25 cellular contexts compared by ENCODE assay signal in the genomic region with DNA sequence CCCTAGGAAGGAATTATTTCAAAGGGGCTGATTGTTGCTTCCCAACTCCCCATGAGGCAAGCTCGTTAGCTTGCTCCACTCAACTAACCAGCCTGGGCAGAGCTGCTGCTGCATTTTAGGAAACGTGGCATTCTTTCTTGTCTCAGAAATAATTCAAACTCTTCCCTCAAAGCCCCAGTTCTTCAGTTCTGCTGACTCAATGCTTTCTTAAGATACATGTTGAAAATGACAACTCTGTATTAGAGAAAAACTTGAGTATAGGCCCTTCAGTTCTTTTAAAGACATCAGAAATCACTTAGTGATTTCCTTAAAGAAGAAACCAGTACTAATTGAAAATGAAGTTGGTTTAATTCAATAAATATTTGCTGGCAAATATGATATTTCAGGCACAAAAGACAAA.
DNase-seq lines count a peak whose midpoint lies in the region; ATAC-seq, FAIRE-seq and TF ChIP-seq lines count a peak whose summit lies in the region.
"Had no signal": no experiment of that assay in that cellular context is flagged by ENCODE, and none has a peak within 500 bp of the region (broad histone marks: within the 10 kb centered on the region; RNA-seq: fewer than 3 reads in every experiment).

No MANE protein-coding gene starts in this region.

- peak overlapping the region; percentile 37; the same call in 1 of the 2 replicates for H4K8ac ChIP-seq in H1 (ENCODE audit: extremely low read depth, insufficient read depth, low read length)

- no peak overlapping the region for H3K4ac ChIP-seq in H1 (replicated peaks; ENCODE audit: insufficient read length, low read depth, low read length)

- no peak for FAIRE-seq in HepG2 (lab: Jason Lieb, UNC)
- no peak for FAIRE-seq in H1 (lab: Jason Lieb, UNC)
- FAIRE-seq: A204.1, GM12891, GM18507, GM19239 had no signal

- no peak overlapping the region for H3K14ac ChIP-seq in H1 (ENCODE audit: insufficient read length)

- 0 out of 2 replicates have a peak overlapping the region, but pooled peaks have one; percentile 49 for H2BK15ac ChIP-seq in H1 (ENCODE audit: low read length)

- H3K4me3 Mint-ChIP-seq in type B pancreatic cell (no peak overlapping the region), WTC11 (no peak overlapping the region)
- H3K4me3 Mint-ChIP-seq: CD14-positive monocyte; CD4-positive, alpha-beta memory T cell; H9 had no signal

- no TSS peak for BruUV-seq in HepG2 (replicated peaks; lab: Mats Ljungman, UMichigan)

- H3K9me3 ChIP-seq in HepG2 (ENCODE audit: low read length) (no peaks in the 10 kb centered on the region), right lobe of liver (no peaks in the 10 kb centered on the region), H1 (ENCODE audit: insufficient read depth in 2 of 2, low read depth in 1 of 2, low read length in 1 of 2) (no peaks in the 10 kb centered on the region)
- H3K9me3 ChIP-seq: BE2C; BLaER1 treated with 17β-estradiol and CSF1 and Interleukin-3, amounts not matched to agents 10 nM and 100 nM had no signal

- ATAC-seq in HepG2 (no peak), right lobe of liver (no peak), WTC11 (no peak)
- ATAC-seq: HCT116 had no signal

- no peak overlapping the region for H4K91ac ChIP-seq in H1 (replicated peaks; ENCODE audit: insufficient read length, low read length)

- H3K4me1 ChIP-seq in HepG2 (ENCODE audit: insufficient read depth, low read length) (peaks cover 44% of the 10 kb centered on the region), right lobe of liver (no peaks in the 10 kb centered on the region), H1 (replicated peaks in 1 of 4; ENCODE audit: control insufficient read depth in 3 of 4, insufficient read depth in 4 of 4, low read length in 3 of 4) (no peaks in the 10 kb centered on the region)
- H3K4me1 ChIP-seq: BE2C had no signal

- no peaks in the 10 kb centered on the region for H3K23me2 ChIP-seq in H1 (ENCODE audit: low read depth, low read length)

- no peak for TF ChIP-seq RAD21 in HepG2 (CRISPR knock-in tag; IDR thresholded peaks at IDR 0.05)
- TF ChIP-seq RAD21 in H1 (IDR thresholded peaks at IDR 0.05 in 1 of 2, conservative IDR thresholded peaks at IDR 0.05 in 1 of 2; ENCODE audit: low read depth in 2 of 2, low read length in 2 of 2) = no peak

- H3K36me3 ChIP-seq in HepG2 (replicated peaks in 1 of 2; ENCODE audit: control insufficient read depth in 1 of 2, insufficient read depth in 2 of 2, low read length in 2 of 2) = no peaks in the 10 kb centered on the region
- H3K36me3 ChIP-seq in right lobe of liver = no peaks in the 10 kb centered on the region
- no peaks in the 10 kb centered on the region for H3K36me3 ChIP-seq in H1 (ENCODE audit: control insufficient read depth in 2 of 4, insufficient read depth in 4 of 4, low read length in 3 of 4)
- H3K36me3 ChIP-seq: BE2C; BLaER1 treated with 17β-estradiol and CSF1 and Interleukin-3, amounts not matched to agents 10 nM and 100 nM had no signal

- no peak overlapping the region for H3K27ac ChIP-seq in HepG2 (ENCODE audit: extremely low read length, insufficient read depth, low read length)
- no peak overlapping the region for H3K27ac ChIP-seq in right lobe of liver
- no peak overlapping the region for H3K27ac ChIP-seq in H1 (ENCODE audit: low read depth, low read length)
- H3K27ac ChIP-seq: 22Rv1; BLaER1 treated with 17β-estradiol and CSF1 and Interleukin-3, amounts not matched to agents 10 nM and 100 nM; GM23248 had no signal

- in situ Hi-C loops in HepG2 (cut with HindIII; ENCODE audit: extremely low pct_ligation_motif_present, low pct_unique_long_range_greater_than_20kb) = no loop called here

- POLR2A ChIA-PET in HepG2 (lab: Yijun Ruan, JAX) (no interaction called here), H1 (lab: Charles Lee; ENCODE audit: partially characterized antibody) (no interaction called here), WTC11 (lab: Charles Lee) (no interaction called here)

- TF ChIP-seq CTCF in HepG2 (CRISPR knock-in tag; IDR thresholded peaks at IDR 0.05) = no peak
- no peak for TF ChIP-seq CTCF in right lobe of liver (IDR thresholded peaks at IDR 0.05)
- TF ChIP-seq CTCF in H1 (IDR thresholded peaks at IDR 0.05; ENCODE audit: control extremely low read depth in 1 of 3, insufficient read depth in 1 of 3, low read depth in 1 of 3, low read length in 3 of 3) = no peak
- TF ChIP-seq CTCF in type B pancreatic cell (conservative IDR thresholded peaks at IDR 0.05) = no peak
- TF ChIP-seq CTCF in WTC11 (IDR thresholded peaks at IDR 0.05) = no peak

- H3K27me3 Mint-ChIP-seq in type B pancreatic cell = no peaks in the 10 kb centered on the region
- no peaks in the 10 kb centered on the region for H3K27me3 Mint-ChIP-seq in WTC11 (ENCODE audit: low read depth)
- H3K27me3 Mint-ChIP-seq: CD4-positive, alpha-beta memory T cell had no signal

- no peak overlapping the region for H3K23ac ChIP-seq in H1 (ENCODE audit: insufficient read length)

- H3K4me1 Mint-ChIP-seq in type B pancreatic cell (ENCODE audit: unreplicated experiment) (peaks cover 3% of the 10 kb centered on the region), WTC11 (peaks cover 10% of the 10 kb centered on the region)
- H3K4me1 Mint-ChIP-seq: CD14-positive monocyte had no signal

- H3K27ac Mint-ChIP-seq in type B pancreatic cell (peak overlapping the region; percentile 88), WTC11 (no peak overlapping the region)
- H3K27ac Mint-ChIP-seq: CD4-positive, alpha-beta memory T cell; H9 had no signal

- no peak for TF ChIP-seq EP300 in HepG2 (IDR thresholded peaks at IDR 0.05; ENCODE audit: low read depth in 2 of 2, low read length in 2 of 2)
- TF ChIP-seq EP300 in HepG2 (CRISPR knock-in tag; IDR thresholded peaks at IDR 0.05; ENCODE audit: borderline replicate concordance) = no peak
- no peak for TF ChIP-seq EP300 in H1 (IDR thresholded peaks at IDR 0.05; ENCODE audit: borderline replicate concordance in 1 of 2, low read depth in 2 of 2, low read length in 2 of 2)

- H3K4me3 ChIP-seq in HepG2 (replicated peaks in 1 of 3; ENCODE audit: insufficient read depth in 1 of 3, low read depth in 2 of 3, low read length in 3 of 3) (no peak overlapping the region), right lobe of liver (no peak overlapping the region), H1 (ENCODE audit: extremely low read depth in 1 of 4, insufficient read depth in 2 of 4, low read depth in 3 of 4, low read length in 4 of 4) (no peak overlapping the region)
- H3K4me3 ChIP-seq: BLaER1 treated with 17β-estradiol and CSF1 and Interleukin-3, amounts not matched to agents 10 nM and 100 nM; GM23248 had no signal

- H3K36me3 Mint-ChIP-seq in type B pancreatic cell (no peaks in the 10 kb centered on the region), WTC11 (peaks cover 3% of the 10 kb centered on the region; the same call in 1 of the 2 replicates)
- H3K36me3 Mint-ChIP-seq: CD14-positive monocyte had no signal

- H3K4me2 ChIP-seq in HepG2 (ENCODE audit: low read depth, low read length) = no peak overlapping the region
- H3K4me2 ChIP-seq in H1 (ENCODE audit: insufficient read depth in 1 of 2, low read depth in 2 of 2, low read length in 2 of 2) = no peak overlapping the region
- H3K4me2 ChIP-seq: BLaER1 treated with 17β-estradiol and CSF1 and Interleukin-3, amounts not matched to agents 10 nM and 100 nM had no signal

- H3K18ac ChIP-seq in H1 (ENCODE audit: extremely low read depth, low read length) = no peak overlapping the region

- H3K9ac ChIP-seq in HepG2 (ENCODE audit: insufficient read depth, low read depth, low read length) = no peak overlapping the region
- H3K9ac ChIP-seq in H1 (replicated peaks in 1 of 4; ENCODE audit: extremely low read depth in 1 of 4, low read depth in 3 of 4, low read length in 3 of 4) = no peak overlapping the region
- H3K9ac ChIP-seq: BLaER1 treated with 17β-estradiol and CSF1 and Interleukin-3, amounts not matched to agents 10 nM and 100 nM; GM23248 had no signal

- no peaks in the 10 kb centered on the region for H4K20me1 ChIP-seq in HepG2 (ENCODE audit: insufficient read depth, low read length)
- no peaks in the 10 kb centered on the region for H4K20me1 ChIP-seq in H1 (replicated peaks in 1 of 2; ENCODE audit: control insufficient read depth in 1 of 2, insufficient read depth in 2 of 2, low read length in 2 of 2)
- H4K20me1 ChIP-seq: BLaER1 treated with 17β-estradiol and CSF1 and Interleukin-3, amounts not matched to agents 10 nM and 100 nM had no signal

- H3K9me3 Mint-ChIP-seq in type B pancreatic cell = peaks cover 4% of the 10 kb centered on the region
- peaks cover 31% of the 10 kb centered on the region for H3K9me3 Mint-ChIP-seq in WTC11

- CTCF ChIA-PET in HepG2 (lab: Yijun Ruan, JAX; ENCODE audit: low intra/inter-chr PET ratio, low total read pairs) = no interaction called here
- CTCF ChIA-PET in H1 (lab: Charles Lee; ENCODE audit: partially characterized antibody) = interaction anchor here (0.8 kb wide), 1 partner anchor 14 kb away, joined by 5 read pairs; no protein-coding TSS in a partner anchor
- CTCF ChIA-PET in WTC11 (lab: Charles Lee) = no interaction called here

- WGBS in HepG2 (ENCODE audit: low lambda C conversion rate) = 23% methylated on average over 2 of the region's 2 CpGs
- WGBS in right lobe of liver (ENCODE audit: insufficient coverage, low coverage, low lambda C conversion rate, missing lambda C conversion rate) = 43% methylated on average over 2 of the region's 2 CpGs
- WGBS in H1 (ENCODE audit: extremely low coverage in 1 of 2, insufficient coverage in 1 of 2, insufficient read length in 1 of 2, insufficient replicate concordance in 2 of 2, low coverage in 1 of 2, low lambda C conversion rate in 2 of 2, missing lambda C conversion rate in 1 of 2), 2 experiments = 84% methylated on average over 2 of the region's 2 CpGs; no CpG with 5 or more reads in 1 of the 2 experiments

- intact Hi-C loops in HepG2 (cut with micrococcal nuclease; ENCODE audit: unreplicated experiment) (no loop called here), right lobe of liver (cut with DNase I) (no loop called here)

- H3K79me1 ChIP-seq in H1 (ENCODE audit: low read depth, low read length) = no peaks in the 10 kb centered on the region

- no peak for TF ChIP-seq POLR2A in HepG2 (IDR thresholded peaks at IDR 0.05; ENCODE audit: insufficient read depth in 1 of 2, low read depth in 2 of 2, low read length in 2 of 2)
- TF ChIP-seq POLR2A in right lobe of liver (IDR thresholded peaks at IDR 0.05) = no peak
- TF ChIP-seq POLR2A in H1 (IDR thresholded peaks at IDR 0.05; ENCODE audit: control extremely low read depth in 1 of 2, low read depth in 2 of 2, low read length in 2 of 2) = no peak

- H4K5ac ChIP-seq in H1 (ENCODE audit: insufficient read length, low read depth, low read length) = no peak overlapping the region

- H3K79me2 ChIP-seq in HepG2 (ENCODE audit: insufficient read depth, low read length) (no peaks in the 10 kb centered on the region), H1 (ENCODE audit: control insufficient read depth in 1 of 2, insufficient read depth in 2 of 2, low read length in 2 of 2) (no peaks in the 10 kb centered on the region)

- 0 out of 2 replicates have a peak overlapping the region, but pooled peaks have one; percentile 26 for H2BK20ac ChIP-seq in H1 (ENCODE audit: low read length)

- H2BK120ac ChIP-seq in H1 (replicated peaks; ENCODE audit: low read depth, low read length) = peak overlapping the region; percentile 24

- H2AK5ac ChIP-seq in H1 (ENCODE audit: low read depth, low read length) = no peak overlapping the region

- no peak overlapping the region for H3K56ac ChIP-seq in H1 (replicated peaks; ENCODE audit: insufficient read length, low read depth, low read length)

- H3K27me3 ChIP-seq in HepG2 (ENCODE audit: control insufficient read depth in 1 of 2, insufficient read depth in 2 of 2, low read length in 2 of 2) (no peaks in the 10 kb centered on the region; a peak in 1 of 5 replicates), right lobe of liver (no peaks in the 10 kb centered on the region), H1 (replicated peaks in 1 of 4; ENCODE audit: control insufficient read depth in 3 of 4, extremely low read depth in 1 of 4, insufficient read depth in 3 of 4, low read length in 3 of 4) (no peaks in the 10 kb centered on the region)
- H3K27me3 ChIP-seq: BE2C; BLaER1 treated with 17β-estradiol and CSF1 and Interleukin-3, amounts not matched to agents 10 nM and 100 nM had no signal

- H2BK12ac ChIP-seq in H1 (ENCODE audit: low read depth, low read length) = peak overlapping the region; percentile 51; the same call in 1 of the 2 replicates

- DNase-seq in HepG2 (ENCODE audit: low spot score) (no peak), right lobe of liver (no peak), H1 (ENCODE audit: low read depth in 1 of 2, low spot score in 2 of 2) (no peak), type B pancreatic cell (ENCODE audit: extremely low spot score, unreplicated experiment) (no peak), NCI-H446 (lab: John Stamatoyannopoulos, UW) (no peak), WTC11 (ENCODE audit: low spot score) (no peak)
- DNase-seq: ACHN; AML-193; BE2C; Calu3; CD4-positive, alpha-beta memory T cell; COR-L47; DMS53; DMS79 treated with DMSO at 0.1 percent for 48 hours; GF-D8; GM23248; H9 had no signal

- no peak overlapping the region for H2AFZ ChIP-seq in HepG2 (ENCODE audit: low read length)
- no peak overlapping the region for H2AFZ ChIP-seq in H1 (ENCODE audit: low read length)
- H2AFZ ChIP-seq: GM23248 had no signal

- 0 out of 2 replicates have a peak overlapping the region, but pooled peaks have one; percentile 19 for H2BK5ac ChIP-seq in H1 (ENCODE audit: low read depth, low read length)
